1 cellular context compared by ENCODE assay signal in genomic region chr15:98722209-98722608, GRCh38.
TF ChIP-seq lines count a peak whose summit lies in the region.

No MANE protein-coding gene starts in this region.

TF ChIP-seq in H1, 55 proteins besides CTCF, POLR2A, EP300 and RAD21 (continued from another document):
- no peak for TF ChIP-seq SAP30 (IDR thresholded peaks at IDR 0.05; ENCODE audit: insufficient read depth, insufficient replicate concordance, low read length)
- no peak for TF ChIP-seq CBX8 (IDR thresholded peaks at IDR 0.05; ENCODE audit: borderline replicate concordance, low read depth, low read length)
- no peak for TF ChIP-seq SP2 (IDR thresholded peaks at IDR 0.05; ENCODE audit: low read length)
